Comparison of ENCODE assay signal across 8 cellular contexts in genomic region chr1:204516180-204516879, GRCh38. TPM values are rescaled to one million over a fixed set of nuclear protein-coding genes. Genes with fewer than 3 reads are reported as not detected.
DNase-seq lines count a peak whose midpoint lies in the region; ATAC-seq and TF ChIP-seq lines count a peak whose summit lies in the region.

Gene MDM4 (plus strand): TSS chr1:204516406. CDS start chr1:204525519, 9,113 bp downstream.

- intact Hi-C loops in heart right ventricle (cut with DNase I), result no loop called here
- intact Hi-C loops in posterior vena cava (cut with DNase I), result no loop called here

- peak within 1 kb of the TSS; percentile 49 to 83 (median 73) for H3K4me3 ChIP-seq in heart right ventricle
- H3K4me3 ChIP-seq in upper lobe of left lung, result peak within 1 kb of the TSS; percentile 45 to 90 (median 82)

- DNase-seq in NCI-H1694 (lab: John Stamatoyannopoulos, UW) (peak; percentile 96), T-helper 1 cell (peak; percentile 78 to 98 (median 86)), amniotic epithelial cell (ENCODE audit: low read depth) (peak; percentile 98), heart right ventricle (peak; percentile 85 to 92), posterior vena cava (ENCODE audit: low spot score) (peak; percentile 97), upper lobe of left lung (peak; percentile 94 to 96)

- peak in 2 of 4 donors; percentile 12 to 50 for TF ChIP-seq EP300 in upper lobe of left lung (IDR thresholded peaks at IDR 0.05)

- peak; percentile 65 for TF ChIP-seq POLR2A in GM15510 (IDR thresholded peaks at IDR 0.05; ENCODE audit: borderline replicate concordance, extremely low read depth, insufficient read length)
- peak in 3 of 4 donors; percentile 63 to 92 (median 82) for TF ChIP-seq POLR2A in upper lobe of left lung (IDR thresholded peaks at IDR 0.05)

- H3K4me1 ChIP-seq in heart right ventricle, result peaks cover 6 to 86% (median 39%) of the 10 kb centered on the region in 9 donors
- peaks cover 35 to 42% (median 39%) of the 10 kb centered on the region in 4 donors for H3K4me1 ChIP-seq in upper lobe of left lung

- H3K9me3 ChIP-seq in heart right ventricle (no peaks in the 10 kb centered on the region), upper lobe of left lung (no peaks in the 10 kb centered on the region)

- ATAC-seq in HG02885 (IDR thresholded peaks at IDR 0.05; ENCODE audit: poor library complexity, unreplicated experiment), result peak; percentile 82
- ATAC-seq in heart right ventricle, result peak; percentile 96 to 99 (median 98)
- peak; percentile 98 for ATAC-seq in upper lobe of left lung (ENCODE audit: low FRiP score in 2 of 2)

- WGBS in heart right ventricle, 2 donors, result 1% methylated on average over 43 of the region's 43 CpGs
- WGBS in upper lobe of left lung, 2 donors, result 0 to 1% methylated on average over 31 to 36 of the region's 43 CpGs

- H3K27ac ChIP-seq in heart right ventricle, result peak within 1 kb of the TSS; percentile 49 to 96 (median 90)
- H3K27ac ChIP-seq in upper lobe of left lung, result peak within 1 kb of the TSS; percentile 94 to 99 (median 97)

- no peak for TF ChIP-seq CTCF in heart right ventricle (IDR thresholded peaks at IDR 0.05)
- TF ChIP-seq CTCF in upper lobe of left lung (IDR thresholded peaks at IDR 0.05), result peak in 2 of 6 experiments; percentile 15 to 18

- H3K36me3 ChIP-seq in heart right ventricle (peaks cover 0 to 20% (median 0%) of the 10 kb centered on the region in 9 donors), upper lobe of left lung (peaks cover 0 to 14% (median 4%) of the 10 kb centered on the region in 4 donors)

- H3K27me3 ChIP-seq in heart right ventricle (no peaks in the 10 kb centered on the region), upper lobe of left lung (no peaks in the 10 kb centered on the region)

RNA-seq across cellular contexts. Expression of gene MDM4, which starts in this region (rescaled TPM):
- 10 to 100 TPM; 30.7 to 43.7 (median 40.5) TPM for total RNA-seq in heart right ventricle
- polyA plus RNA-seq in heart right ventricle, result 10 to 100 TPM in 1 of 2 donors, 1 to 10 TPM in 1; 3.7 to 17.6 TPM
- 10 to 100 TPM; 65.1 to 75.9 TPM for total RNA-seq in posterior vena cava
- total RNA-seq in upper lobe of left lung, result 100 to 1,000 TPM in 2 of 6 donors, 10 to 100 TPM in 4; 40.0 to 167 (median 69.2) TPM

Comparison
In these comparisons a context has a peak if more than half of its experiments do, and no peak if none do; other contexts are left out.
1. Peak in every context shown above with its lines: DNase-seq, ATAC-seq, H3K4me3 ChIP-seq and H3K27ac ChIP-seq.